ENCODE assay signal across 15 cellular contexts in genomic region chr21:31141389-31142021, GRCh38.
"Had no signal": no experiment of that assay in that cellular context is flagged by ENCODE, and none has a peak within 500 bp of the region (broad histone marks: within the 10 kb centered on the region; RNA-seq: fewer than 3 reads in every experiment).

No MANE protein-coding gene starts in this region.

- H3K27me3 ChIP-seq: body of pancreas, esophagus muscularis mucosa, left lung, right atrium auricular region had no signal

- H3K4me1 Mint-ChIP-seq: natural killer cell had no signal

- ATAC-seq: body of pancreas, left lung, natural killer cell had no signal

- H3K36me3 Mint-ChIP-seq: natural killer cell had no signal

- H3K4me1 ChIP-seq: body of pancreas, esophagus muscularis mucosa, left lung, right atrium auricular region had no signal

- H3K9me3 ChIP-seq: body of pancreas, esophagus muscularis mucosa, left lung, right atrium auricular region had no signal

- H3K27me3 Mint-ChIP-seq: activated naive CD8-positive, alpha-beta T cell; stimulated activated naive CD8-positive, alpha-beta T cell treated with anti-CD3 and anti-CD28 coated beads, Interleukin-15, Interleukin-2, amounts not matched to agents 100 ng/mL and 50 ng/mL, for 24 hours; type B pancreatic cell had no signal

- H3K9me3 Mint-ChIP-seq: activated B cell treated with CpG ODN at 0.5 μM for 24 hours; natural killer cell; stimulated activated naive CD8-positive, alpha-beta T cell treated with anti-CD3 and anti-CD28 coated beads, Interleukin-15, Interleukin-2, amounts not matched to agents 100 ng/mL and 50 ng/mL, for 24 hours; type B pancreatic cell had no signal

- H3K4me3 Mint-ChIP-seq: activated B cell treated with CpG ODN at 0.5 μM for 24 hours; activated naive CD8-positive, alpha-beta T cell; natural killer cell; stimulated activated naive CD8-positive, alpha-beta T cell treated with anti-CD3 and anti-CD28 coated beads, Interleukin-15, Interleukin-2, amounts not matched to agents 100 ng/mL and 50 ng/mL, for 24 hours; type B pancreatic cell had no signal

- H3K27ac Mint-ChIP-seq: activated B cell treated with CpG ODN at 0.5 μM for 24 hours; activated naive CD8-positive, alpha-beta T cell; natural killer cell; stimulated activated naive CD8-positive, alpha-beta T cell treated with anti-CD3 and anti-CD28 coated beads, Interleukin-15, Interleukin-2, amounts not matched to agents 100 ng/mL and 50 ng/mL, for 24 hours; type B pancreatic cell had no signal

- H3K36me3 ChIP-seq: esophagus muscularis mucosa, left lung, right atrium auricular region had no signal

- DNase-seq: activated B cell treated with CpG ODN at 0.5 μM for 24 hours; activated CD4-positive, alpha-beta T cell treated with anti-CD3 and anti-CD28 coated beads, Interleukin-2, amount 50 U/mL, for 1 hour; activated effector memory CD4-positive, alpha-beta T cell treated with anti-CD3 and anti-CD28 coated beads, Interleukin-2, amount 50 U/mL, for 16 hours; activated T-cell treated with anti-CD3 and anti-CD28 coated beads, Interleukin-2, amount 50 U/mL, for 1 hour; amygdala; body of pancreas; left lung; natural killer cell; occipital lobe had no signal

- H3K4me2 ChIP-seq: smooth muscle cell had no signal

- H3K27ac ChIP-seq: body of pancreas, esophagus muscularis mucosa, left lung, right atrium auricular region had no signal

- H3K4me3 ChIP-seq: body of pancreas, esophagus muscularis mucosa, left lung, right atrium auricular region, smooth muscle cell had no signal
